1 cellular context compared by ENCODE assay signal in genomic region chr17:7035591-7036368, GRCh38.
TF ChIP-seq lines count a peak whose summit lies in the region.

A gene with protein sequence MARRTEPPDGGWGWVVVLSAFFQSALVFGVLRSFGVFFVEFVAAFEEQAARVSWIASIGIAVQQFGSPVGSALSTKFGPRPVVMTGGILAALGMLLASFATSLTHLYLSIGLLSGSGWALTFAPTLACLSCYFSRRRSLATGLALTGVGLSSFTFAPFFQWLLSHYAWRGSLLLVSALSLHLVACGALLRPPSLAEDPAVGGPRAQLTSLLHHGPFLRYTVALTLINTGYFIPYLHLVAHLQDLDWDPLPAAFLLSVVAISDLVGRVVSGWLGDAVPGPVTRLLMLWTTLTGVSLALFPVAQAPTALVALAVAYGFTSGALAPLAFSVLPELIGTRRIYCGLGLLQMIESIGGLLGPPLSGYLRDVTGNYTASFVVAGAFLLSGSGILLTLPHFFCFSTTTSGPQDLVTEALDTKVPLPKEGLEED (plus strand): TSS chr17:7036015. CDS start chr17:7036383, 368 bp downstream.

TF ChIP-seq in HepG2, 621 proteins besides CTCF, POLR2A, EP300 and RAD21 (continued from another document and continues in another):
- TF ChIP-seq, protein P1, sequence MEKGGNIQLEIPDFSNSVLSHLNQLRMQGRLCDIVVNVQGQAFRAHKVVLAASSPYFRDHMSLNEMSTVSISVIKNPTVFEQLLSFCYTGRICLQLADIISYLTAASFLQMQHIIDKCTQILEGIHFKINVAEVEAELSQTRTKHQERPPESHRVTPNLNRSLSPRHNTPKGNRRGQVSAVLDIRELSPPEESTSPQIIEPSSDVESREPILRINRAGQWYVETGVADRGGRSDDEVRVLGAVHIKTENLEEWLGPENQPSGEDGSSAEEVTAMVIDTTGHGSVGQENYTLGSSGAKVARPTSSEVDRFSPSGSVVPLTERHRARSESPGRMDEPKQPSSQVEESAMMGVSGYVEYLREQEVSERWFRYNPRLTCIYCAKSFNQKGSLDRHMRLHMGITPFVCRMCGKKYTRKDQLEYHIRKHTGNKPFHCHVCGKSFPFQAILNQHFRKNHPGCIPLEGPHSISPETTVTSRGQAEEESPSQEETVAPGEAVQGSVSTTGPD (CRISPR knock-in tag; IDR thresholded peaks at IDR 0.05), result no peak
- TF ChIP-seq KAT7 (CRISPR knock-in tag; IDR thresholded peaks at IDR 0.05; ENCODE audit: borderline replicate concordance), result no peak
- TF ChIP-seq RBM39 (IDR thresholded peaks at IDR 0.05; ENCODE audit: low read depth, low read length, poor library complexity, severe bottlenecking), result no peak
- TF ChIP-seq GATAD2A (CRISPR knock-in tag; IDR thresholded peaks at IDR 0.05), result 0 out of 2 replicates have a peak, but pooled peaks have one; percentile 9
- TF ChIP-seq ZNF563 (CRISPR knock-in tag; IDR thresholded peaks at IDR 0.05), result no peak
- TF ChIP-seq, protein P2, sequence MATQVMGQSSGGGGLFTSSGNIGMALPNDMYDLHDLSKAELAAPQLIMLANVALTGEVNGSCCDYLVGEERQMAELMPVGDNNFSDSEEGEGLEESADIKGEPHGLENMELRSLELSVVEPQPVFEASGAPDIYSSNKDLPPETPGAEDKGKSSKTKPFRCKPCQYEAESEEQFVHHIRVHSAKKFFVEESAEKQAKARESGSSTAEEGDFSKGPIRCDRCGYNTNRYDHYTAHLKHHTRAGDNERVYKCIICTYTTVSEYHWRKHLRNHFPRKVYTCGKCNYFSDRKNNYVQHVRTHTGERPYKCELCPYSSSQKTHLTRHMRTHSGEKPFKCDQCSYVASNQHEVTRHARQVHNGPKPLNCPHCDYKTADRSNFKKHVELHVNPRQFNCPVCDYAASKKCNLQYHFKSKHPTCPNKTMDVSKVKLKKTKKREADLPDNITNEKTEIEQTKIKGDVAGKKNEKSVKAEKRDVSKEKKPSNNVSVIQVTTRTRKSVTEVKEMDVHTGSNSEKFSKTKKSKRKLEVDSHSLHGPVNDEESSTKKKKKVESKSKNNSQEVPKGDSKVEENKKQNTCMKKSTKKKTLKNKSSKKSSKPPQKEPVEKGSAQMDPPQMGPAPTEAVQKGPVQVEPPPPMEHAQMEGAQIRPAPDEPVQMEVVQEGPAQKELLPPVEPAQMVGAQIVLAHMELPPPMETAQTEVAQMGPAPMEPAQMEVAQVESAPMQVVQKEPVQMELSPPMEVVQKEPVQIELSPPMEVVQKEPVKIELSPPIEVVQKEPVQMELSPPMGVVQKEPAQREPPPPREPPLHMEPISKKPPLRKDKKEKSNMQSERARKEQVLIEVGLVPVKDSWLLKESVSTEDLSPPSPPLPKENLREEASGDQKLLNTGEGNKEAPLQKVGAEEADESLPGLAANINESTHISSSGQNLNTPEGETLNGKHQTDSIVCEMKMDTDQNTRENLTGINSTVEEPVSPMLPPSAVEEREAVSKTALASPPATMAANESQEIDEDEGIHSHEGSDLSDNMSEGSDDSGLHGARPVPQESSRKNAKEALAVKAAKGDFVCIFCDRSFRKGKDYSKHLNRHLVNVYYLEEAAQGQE (IDR thresholded peaks at IDR 0.05; ENCODE audit: borderline replicate concordance in 1 of 2, low read depth in 1 of 2, low read length in 2 of 2), result 0 out of 4 replicates have a peak, but pooled peaks of 1 of the 2 experiments have one; percentile 45
- no peak; the same call in 1 of the 2 replicates for TF ChIP-seq ZNF232 (CRISPR knock-in tag; IDR thresholded peaks at IDR 0.05; ENCODE audit: borderline replicate concordance)
- no peak for TF ChIP-seq SOX6 (IDR thresholded peaks at IDR 0.05)
- no peak for TF ChIP-seq SOX6 (CRISPR knock-in tag; IDR thresholded peaks at IDR 0.05)
- TF ChIP-seq ZBTB7A (CRISPR knock-in tag; IDR thresholded peaks at IDR 0.05), result peak; percentile 8; the same call in 1 of the 2 replicates
- TF ChIP-seq, protein P3, sequence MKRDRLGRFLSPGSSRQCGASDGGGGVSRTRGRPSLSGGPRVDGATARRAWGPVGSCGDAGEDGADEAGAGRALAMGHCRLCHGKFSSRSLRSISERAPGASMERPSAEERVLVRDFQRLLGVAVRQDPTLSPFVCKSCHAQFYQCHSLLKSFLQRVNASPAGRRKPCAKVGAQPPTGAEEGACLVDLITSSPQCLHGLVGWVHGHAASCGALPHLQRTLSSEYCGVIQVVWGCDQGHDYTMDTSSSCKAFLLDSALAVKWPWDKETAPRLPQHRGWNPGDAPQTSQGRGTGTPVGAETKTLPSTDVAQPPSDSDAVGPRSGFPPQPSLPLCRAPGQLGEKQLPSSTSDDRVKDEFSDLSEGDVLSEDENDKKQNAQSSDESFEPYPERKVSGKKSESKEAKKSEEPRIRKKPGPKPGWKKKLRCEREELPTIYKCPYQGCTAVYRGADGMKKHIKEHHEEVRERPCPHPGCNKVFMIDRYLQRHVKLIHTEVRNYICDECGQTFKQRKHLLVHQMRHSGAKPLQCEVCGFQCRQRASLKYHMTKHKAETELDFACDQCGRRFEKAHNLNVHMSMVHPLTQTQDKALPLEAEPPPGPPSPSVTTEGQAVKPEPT (CRISPR knock-in tag; IDR thresholded peaks at IDR 0.05; ENCODE audit: low read depth), result 0 out of 2 replicates have a peak, but pooled peaks have one; percentile 20
- TF ChIP-seq, protein P4, sequence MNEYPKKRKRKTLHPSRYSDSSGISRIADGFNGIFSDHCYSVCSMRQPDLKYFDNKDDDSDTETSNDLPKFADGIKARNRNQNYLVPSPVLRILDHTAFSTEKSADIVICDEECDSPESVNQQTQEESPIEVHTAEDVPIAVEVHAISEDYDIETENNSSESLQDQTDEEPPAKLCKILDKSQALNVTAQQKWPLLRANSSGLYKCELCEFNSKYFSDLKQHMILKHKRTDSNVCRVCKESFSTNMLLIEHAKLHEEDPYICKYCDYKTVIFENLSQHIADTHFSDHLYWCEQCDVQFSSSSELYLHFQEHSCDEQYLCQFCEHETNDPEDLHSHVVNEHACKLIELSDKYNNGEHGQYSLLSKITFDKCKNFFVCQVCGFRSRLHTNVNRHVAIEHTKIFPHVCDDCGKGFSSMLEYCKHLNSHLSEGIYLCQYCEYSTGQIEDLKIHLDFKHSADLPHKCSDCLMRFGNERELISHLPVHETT (CRISPR knock-in tag; conservative IDR thresholded peaks at IDR 0.05), result peak; percentile 63; the same call in 1 of the 2 replicates
- 0 out of 2 replicates have a peak, but pooled peaks have one; percentile 48 for TF ChIP-seq ZNF124 (CRISPR knock-in tag; IDR thresholded peaks at IDR 0.05)
- peak; percentile 73 for TF ChIP-seq ELF1 (CRISPR knock-in tag; IDR thresholded peaks at IDR 0.05)
- peak; percentile 77 for TF ChIP-seq SPEN (CRISPR knock-in tag; IDR thresholded peaks at IDR 0.05; ENCODE audit: low read depth)
- peak; percentile 3 for TF ChIP-seq HDAC1 (CRISPR knock-in tag; IDR thresholded peaks at IDR 0.05)
- no peak for TF ChIP-seq FOXK1 (CRISPR knock-in tag; IDR thresholded peaks at IDR 0.05; ENCODE audit: borderline replicate concordance, low read depth)
- peak; percentile 14; the same call in 1 of the 2 replicates for TF ChIP-seq HINFP (CRISPR knock-in tag; IDR thresholded peaks at IDR 0.05; ENCODE audit: low read depth)
- no peak for TF ChIP-seq ZNF10 (CRISPR knock-in tag; IDR thresholded peaks at IDR 0.05; ENCODE audit: borderline replicate concordance, low read depth)
- peak; percentile 77 for TF ChIP-seq PHF8 (CRISPR knock-in tag; IDR thresholded peaks at IDR 0.05)
- TF ChIP-seq HNF1A (IDR thresholded peaks at IDR 0.05; ENCODE audit: low read depth), result no peak; the same call in 1 of the 2 replicates
- peak; percentile 40; the same call in 1 of the 2 replicates for TF ChIP-seq HNF1A (CRISPR knock-in tag; IDR thresholded peaks at IDR 0.05; ENCODE audit: borderline replicate concordance)
- 0 out of 2 replicates have a peak, but pooled peaks have one; percentile 23 for TF ChIP-seq RELA (CRISPR knock-in tag; IDR thresholded peaks at IDR 0.05)
- no peak for TF ChIP-seq ZNF720 (CRISPR knock-in tag; IDR thresholded peaks at IDR 0.05)
- TF ChIP-seq KDM2A (CRISPR knock-in tag; IDR thresholded peaks at IDR 0.05; ENCODE audit: borderline replicate concordance, low read depth), result peak; percentile 66
- peak; percentile 91 for TF ChIP-seq AGO2 (optimal IDR thresholded peaks at IDR 0.05; ENCODE audit: low read depth, low read length)
- peak; percentile 66; the same call in 1 of the 3 replicates for TF ChIP-seq MXI1 (IDR thresholded peaks at IDR 0.05; ENCODE audit: borderline replicate concordance, low read depth, low read length)
- TF ChIP-seq SIX1 (CRISPR knock-in tag; IDR thresholded peaks at IDR 0.05; ENCODE audit: borderline replicate concordance), result no peak
- TF ChIP-seq ZNF557 (CRISPR knock-in tag; IDR thresholded peaks at IDR 0.05), result 0 out of 2 replicates have a peak, but pooled peaks have one; percentile 84
- no peak for TF ChIP-seq PLRG1 (conservative IDR thresholded peaks at IDR 0.05)
- TF ChIP-seq ZNF570 (CRISPR knock-in tag; IDR thresholded peaks at IDR 0.05; ENCODE audit: borderline replicate concordance), result no peak
- 0 out of 2 replicates have a peak, but pooled peaks have one; percentile 17 for TF ChIP-seq HNRNPL (IDR thresholded peaks at IDR 0.05; ENCODE audit: low read depth, low read length)
- no peak; the same call in 1 of the 2 replicates for TF ChIP-seq PAXIP1 (CRISPR knock-in tag; conservative IDR thresholded peaks at IDR 0.05)
- no peak for TF ChIP-seq KLF6 (CRISPR knock-in tag; IDR thresholded peaks at IDR 0.05)
- no peak for TF ChIP-seq ZNF207 (IDR thresholded peaks at IDR 0.05; ENCODE audit: borderline replicate concordance)
- TF ChIP-seq POLR2AphosphoS5 (IDR thresholded peaks at IDR 0.05; ENCODE audit: low read depth, low read length), result peak; percentile 93
- no peak for TF ChIP-seq HDAC2 (CRISPR knock-in tag; IDR thresholded peaks at IDR 0.05)
- peak; percentile 58; the same call in 1 of the 2 replicates for TF ChIP-seq HOXA3 (CRISPR knock-in tag; IDR thresholded peaks at IDR 0.05)
- 0 out of 2 replicates have a peak, but pooled peaks have one; percentile 46 for TF ChIP-seq BATF2 (CRISPR knock-in tag; IDR thresholded peaks at IDR 0.05)
- TF ChIP-seq NRL (CRISPR knock-in tag; IDR thresholded peaks at IDR 0.05; ENCODE audit: borderline replicate concordance), result peak; percentile 65; the same call in 1 of the 2 replicates
